In genomic region chr5:178507151-178507932, GRCh38 we compare ENCODE assay signal across 22 cellular contexts.
"Had no signal": no experiment of that assay in that cellular context is flagged by ENCODE, and none has a peak within 500 bp of the region (broad histone marks: within the 10 kb centered on the region; RNA-seq: fewer than 3 reads in every experiment).

No MANE protein-coding gene starts in this region.

- ATAC-seq: activated T-cell treated with anti-CD3 and anti-CD28 coated beads, Interleukin-2, amount 50 U/mL, for 4 hours; gastroesophageal sphincter; left ventricle myocardium superior; natural killer cell had no signal

- FAIRE-seq: bronchial epithelial cell had no signal

- DNase-seq: activated CD4-positive, alpha-beta T cell treated with anti-CD3 and anti-CD28 coated beads, Interleukin-2, amount 50 U/mL, for 4 hours; activated CD8-positive, alpha-beta memory T cell treated with anti-CD3 and anti-CD28 coated beads for 24 hours; activated CD8-positive, alpha-beta memory T cell treated with anti-CD3 and anti-CD28 coated beads, Interleukin-2, amount 50 U/mL, for 4 hours; activated naive CD4-positive, alpha-beta T cell treated with Interleukin-2 at 50 U/mL for 16 hours; activated naive CD8-positive, alpha-beta T cell treated with anti-CD3 and anti-CD28 coated beads for 36 hours; activated T-cell treated with anti-CD3 and anti-CD28 coated beads, Interleukin-2, amount 50 U/mL, for 4 hours; cortex of kidney; endodermal cell; esophagus squamous epithelium; head of caudate nucleus; hypothalamus; left ventricle myocardium superior; mammary epithelial cell; midbrain; natural killer cell; stimulated activated CD4-positive, alpha-beta T cell treated with anti-CD3 and anti-CD28 coated beads, Interleukin-12 subunit alpha, Interleukin-12 subunit beta, amount 100 ng/mL, for 4 hours; stimulated activated CD4-positive, alpha-beta T cell treated with anti-CD3 and anti-CD28 coated beads, Interleukin-4, amount 100 ng/mL, for 4 hours; substantia nigra; thyroid gland had no signal

- H3K27ac ChIP-seq: esophagus squamous epithelium, prostate gland had no signal

- H3K36me3 ChIP-seq: esophagus squamous epithelium, gastroesophageal sphincter, prostate gland, thyroid gland had no signal

- H3K27me3 ChIP-seq: gastroesophageal sphincter, thyroid gland had no signal

- H3K4me3 ChIP-seq: esophagus squamous epithelium, gastroesophageal sphincter, prostate gland, thyroid gland had no signal

- H3K9me3 ChIP-seq: esophagus squamous epithelium, gastroesophageal sphincter, prostate gland, thyroid gland had no signal

- H3K4me1 ChIP-seq: esophagus squamous epithelium, prostate gland had no signal
